ENCODE assay signal across 36 cellular contexts in the genomic region with DNA sequence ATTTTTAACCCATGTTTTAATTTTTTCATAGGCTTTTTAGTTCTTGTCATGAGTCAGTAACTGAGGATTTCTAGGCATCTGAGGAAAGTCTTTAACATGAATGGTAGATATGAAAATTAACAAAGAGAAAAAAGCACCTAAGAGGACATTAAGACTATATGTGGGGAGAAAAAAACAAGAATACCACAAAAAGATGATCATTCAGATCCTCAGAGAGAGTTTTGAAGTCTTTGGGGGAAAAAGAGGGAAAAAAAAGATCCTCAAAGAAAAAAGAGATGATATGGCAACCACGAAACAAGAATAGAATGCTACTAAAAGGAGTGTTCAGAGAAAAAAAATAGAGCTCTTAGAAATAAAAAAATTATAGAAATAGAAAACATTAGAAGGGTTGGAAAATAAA. TPM values are rescaled to one million over a fixed set of nuclear protein-coding genes. Genes with fewer than 3 reads are reported as not detected.
"Had no signal": no experiment of that assay in that cellular context is flagged by ENCODE, and none has a peak within 500 bp of the region (broad histone marks: within the 10 kb centered on the region; RNA-seq: fewer than 3 reads in every experiment).

No MANE protein-coding gene starts in this region.

- FAIRE-seq: astrocyte, bronchial epithelial cell had no signal

- H3K4me3 ChIP-seq: adrenal gland, ascending aorta, body of pancreas, breast epithelium, cardiac muscle cell had no signal

- H3K9me3 ChIP-seq: adrenal gland, ascending aorta, body of pancreas, breast epithelium had no signal

- H3K4me1 ChIP-seq: adrenal gland, ascending aorta, body of pancreas, breast epithelium had no signal

- H3K27me3 ChIP-seq: ascending aorta, body of pancreas, brain microvascular endothelial cell, breast epithelium, cardiac muscle cell had no signal

- H3K36me3 ChIP-seq: adrenal gland, ascending aorta, brain microvascular endothelial cell, breast epithelium, cardiac muscle cell had no signal

- H3K27ac ChIP-seq: adrenal gland, ascending aorta, body of pancreas, brain microvascular endothelial cell, breast epithelium, cardiac muscle cell had no signal

- ATAC-seq: activated naive CD4-positive, alpha-beta T cell treated with anti-CD3 and anti-CD28 coated beads, Interleukin-2, amount 50 U/mL, for 72 hours; activated naive CD8-positive, alpha-beta T cell treated with anti-CD3 and anti-CD28 coated beads, Interleukin-2, amount 50 U/mL, for 24 hours; activated T-cell treated with anti-CD3 and anti-CD28 coated beads, Interleukin-2, amount 50 U/mL, for 4 hours; activated T-cell treated with anti-CD3 and anti-CD28 coated beads, Interleukin-2, amount 50 U/mL, for 72 hours; activated T-helper 17 cell treated with anti-CD3 and anti-CD28 coated beads, Interleukin-2, amount 50 U/mL, for 72 hours; body of pancreas had no signal

- DNase-seq: activated effector memory CD4-positive, alpha-beta T cell treated with anti-CD3 and anti-CD28 coated beads, Interleukin-2, amount 50 U/mL, for 16 hours; activated effector memory CD4-positive, alpha-beta T cell treated with Interleukin-2 at 50 U/mL for 16 hours; activated gamma-delta T cell; activated gamma-delta T cell treated with Interleukin-2 at 50 U/mL for 16 hours; activated naive CD4-positive, alpha-beta T cell; activated naive CD4-positive, alpha-beta T cell treated with anti-CD3 and anti-CD28 coated beads for 36 hours; activated naive CD4-positive, alpha-beta T cell treated with anti-CD3 and anti-CD28 coated beads, Interleukin-2, amount 10 ng/mL, durations not matched to agents 7 days and 5 days; activated naive CD4-positive, alpha-beta T cell treated with anti-CD3 and anti-CD28 coated beads, Interleukin-2, amount 50 U/mL, for 16 hours; activated naive CD4-positive, alpha-beta T cell treated with Interleukin-2 at 50 U/mL for 16 hours; activated naive CD8-positive, alpha-beta T cell treated with anti-CD3 and anti-CD28 coated beads for 36 hours; activated naive CD8-positive, alpha-beta T cell treated with anti-CD3 and anti-CD28 coated beads, Interleukin-2, amount 10 ng/mL, durations not matched to agents 7 days and 5 days; activated naive CD8-positive, alpha-beta T cell treated with anti-CD3 and anti-CD28 coated beads, Interleukin-2, amount 50 U/mL, for 24 hours; activated T-cell treated with anti-CD3 and anti-CD28 coated beads, Interleukin-2, amount 50 U/mL, for 1 hour; activated T-cell treated with anti-CD3 and anti-CD28 coated beads, Interleukin-2, amount 50 U/mL, for 24 hours; activated T-cell treated with anti-CD3 and anti-CD28 coated beads, Interleukin-2, amount 50 U/mL, for 4 hours; activated T-cell treated with anti-CD3 and anti-CD28 coated beads, Interleukin-2, amount 50 U/mL, for 48 hours; activated T-cell treated with anti-CD3 and anti-CD28 coated beads, Interleukin-2, amount 50 U/mL, for 72 hours; adrenal gland; amniotic stem cell; amygdala; anterior cingulate cortex; aorta; body of pancreas; brain microvascular endothelial cell; caudate nucleus; central memory CD4-positive, alpha-beta T cell; cerebellar nuclear complex had no signal

RNA-seq across cellular contexts. Expression of a gene that starts 8.1 kb away (rescaled TPM):
- total RNA-seq: activated naive CD4-positive, alpha-beta T cell treated with anti-CD3 and anti-CD28 coated beads for 36 hours; activated naive CD4-positive, alpha-beta T cell treated with anti-CD3 and anti-CD28 coated beads, Interleukin-2, amount 50 U/mL, for 72 hours; activated naive CD8-positive, alpha-beta T cell treated with anti-CD3 and anti-CD28 coated beads for 36 hours; activated naive CD8-positive, alpha-beta T cell treated with anti-CD3 and anti-CD28 coated beads, Interleukin-2, amount 10 ng/mL, durations not matched to agents 7 days and 5 days; activated T-cell treated with anti-CD3 and anti-CD28 coated beads, Interleukin-2, amount 50 U/mL, for 4 hours; activated T-helper 1 cell treated with anti-CD3 and anti-CD28 coated beads, Interleukin-12 subunit alpha, Interleukin-12 subunit beta, Interleukin-2, Interleukin-4 antibody, amounts not matched to agents 30 ng/mL and 10 ng/mL and 1 ng/mL, durations not matched to agents 14 hours and 24 hours and 36 hours; activated T-helper 17 cell treated with anti-CD3 and anti-CD28 coated beads, Interleukin-2, amount 50 U/mL, for 72 hours; activated T-helper 2 cell treated with anti-CD3 and anti-CD28 coated beads, Interferon-gamma antibody, Interleukin-2, Interleukin-4, amounts not matched to agents 10 μg/mL and 5 μg/mL and 100 μg/mL, durations not matched to agents 14 hours and 24 hours and 36 hours; ascending aorta; body of pancreas; breast epithelium; bronchial epithelial cell; cardiac muscle cell had no signal
- polyA plus RNA-seq: aorta, cardiac muscle cell had no signal
